ENCODE assay signal across 8 cellular contexts in the genomic region with DNA sequence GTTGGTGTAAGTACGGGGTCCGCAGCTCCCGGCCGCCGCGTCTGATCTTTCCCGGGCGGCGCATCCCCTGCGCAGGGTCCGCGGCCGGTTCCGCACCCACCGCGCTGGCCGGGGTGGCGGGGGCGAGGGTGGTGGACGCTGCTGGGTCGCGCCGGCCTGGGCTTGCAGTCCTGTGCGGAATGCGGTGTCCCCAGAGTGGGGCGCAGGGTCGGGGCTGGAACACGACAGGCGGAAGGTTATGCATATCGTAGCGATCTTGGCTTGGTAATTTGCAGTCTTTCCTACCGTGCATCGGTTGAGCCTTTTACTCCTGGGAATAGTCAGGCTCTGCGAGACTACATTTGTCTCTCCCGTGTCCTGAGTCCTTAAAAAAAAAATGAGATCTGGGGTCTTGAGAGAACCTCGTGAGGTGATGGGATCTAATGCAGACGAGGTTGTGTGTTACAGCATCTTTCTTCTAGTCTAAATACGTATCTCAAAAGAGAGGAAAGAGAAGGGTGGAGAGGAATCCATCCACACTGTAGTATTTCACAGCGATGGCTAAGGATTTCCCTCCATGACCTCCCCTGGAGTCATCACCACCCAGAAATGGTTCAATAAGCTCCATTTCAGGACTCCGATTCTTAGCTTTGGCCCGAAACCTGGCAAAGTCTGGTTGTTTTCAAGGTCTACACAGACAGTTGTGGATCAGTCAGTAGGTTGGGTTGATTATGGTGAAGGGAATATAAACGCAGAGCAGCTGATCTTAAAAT. TPM values are rescaled to one million over a fixed set of nuclear protein-coding genes. Genes with fewer than 3 reads are reported as not detected.
DNase-seq lines count a peak whose midpoint lies in the region; ATAC-seq and TF ChIP-seq lines count a peak whose summit lies in the region.

No MANE protein-coding gene starts in this region.

- peak overlapping the region; percentile 77 for H3K27ac Mint-ChIP-seq in activated CD4-positive, alpha-beta T cell treated with anti-CD3 and anti-CD28 coated beads, Interleukin-2, amount 10 ng/mL, durations not matched to agents 24 days and 14 days
- H3K27ac Mint-ChIP-seq in activated naive CD8-positive, alpha-beta T cell treated with anti-CD3 and anti-CD28 coated beads for 36 hours: peak overlapping the region; percentile 2

- peak overlapping the region; percentile 57 to 89 (median 81) for H3K27ac ChIP-seq in skin epidermis

- H3K4me3 Mint-ChIP-seq in activated CD4-positive, alpha-beta T cell treated with anti-CD3 and anti-CD28 coated beads, Interleukin-2, amount 10 ng/mL, durations not matched to agents 24 days and 14 days: peak overlapping the region; percentile 85
- peak overlapping the region; percentile 87 for H3K4me3 Mint-ChIP-seq in activated naive CD8-positive, alpha-beta T cell treated with anti-CD3 and anti-CD28 coated beads for 36 hours

- peaks cover 19% of the 10 kb centered on the region for H3K27me3 Mint-ChIP-seq in activated CD4-positive, alpha-beta T cell treated with anti-CD3 and anti-CD28 coated beads, Interleukin-2, amount 10 ng/mL, durations not matched to agents 24 days and 14 days
- H3K27me3 Mint-ChIP-seq in activated naive CD8-positive, alpha-beta T cell treated with anti-CD3 and anti-CD28 coated beads for 36 hours: peaks cover 9% of the 10 kb centered on the region

- H3K9me3 Mint-ChIP-seq in activated CD4-positive, alpha-beta T cell treated with anti-CD3 and anti-CD28 coated beads, Interleukin-2, amount 10 ng/mL, durations not matched to agents 24 days and 14 days: no peaks in the 10 kb centered on the region
- H3K9me3 Mint-ChIP-seq in activated naive CD8-positive, alpha-beta T cell treated with anti-CD3 and anti-CD28 coated beads for 36 hours: no peaks in the 10 kb centered on the region

- H3K4me3 ChIP-seq in NB4 (ENCODE audit: low read depth, low read length) (peak overlapping the region; percentile 87), iPS-11a (ENCODE audit: low read depth, low read length) (peak overlapping the region; percentile 84), skin epidermis (peak overlapping the region; percentile 69 to 92 (median 78))

- no peak for TF ChIP-seq POLR2A in NB4 (IDR thresholded peaks at IDR 0.05; ENCODE audit: extremely low read depth, insufficient read length)

- DNase-seq in activated CD4-positive, alpha-beta T cell treated with anti-CD3 and anti-CD28 coated beads, Interleukin-2, amount 10 ng/mL, durations not matched to agents 24 days and 14 days: peak; percentile 75
- no peak for DNase-seq in activated CD4-positive, alpha-beta T cell treated with anti-CD3 and anti-CD28 coated beads for 1 hour
- DNase-seq in NB4 (ENCODE audit: low read depth) (peak; percentile 62), ecto neural progenitor cell (ENCODE audit: low spot score) (no peak)
- DNase-seq in activated naive CD8-positive, alpha-beta T cell treated with anti-CD3 and anti-CD28 coated beads for 36 hours: peak; percentile 25

- H3K36me3 Mint-ChIP-seq in activated CD4-positive, alpha-beta T cell treated with anti-CD3 and anti-CD28 coated beads, Interleukin-2, amount 10 ng/mL, durations not matched to agents 24 days and 14 days (ENCODE audit: low read depth): peaks cover 14% of the 10 kb centered on the region
- H3K36me3 Mint-ChIP-seq in activated naive CD8-positive, alpha-beta T cell treated with anti-CD3 and anti-CD28 coated beads for 36 hours: peaks cover 1% of the 10 kb centered on the region

- intact Hi-C loops in activated CD4-positive, alpha-beta T cell treated with anti-CD3 and anti-CD28 coated beads, Interleukin-2, amount 10 ng/mL, durations not matched to agents 24 days and 14 days (cut with micrococcal nuclease): loop anchor here (2.0 to 10.0 kb wide), 6 partner anchors 32 to 1555 kb away; partner anchors contain the start of gene CREG1

- H3K4me1 Mint-ChIP-seq in activated CD4-positive, alpha-beta T cell treated with anti-CD3 and anti-CD28 coated beads, Interleukin-2, amount 10 ng/mL, durations not matched to agents 24 days and 14 days: peaks cover 48% of the 10 kb centered on the region
- peaks cover 36% of the 10 kb centered on the region for H3K4me1 Mint-ChIP-seq in activated naive CD8-positive, alpha-beta T cell treated with anti-CD3 and anti-CD28 coated beads for 36 hours

- TF ChIP-seq CTCF in NB4 (IDR thresholded peaks at IDR 0.05; ENCODE audit: low read depth, low read length): no peak

- ATAC-seq in GM18909 (IDR thresholded peaks at IDR 0.05; ENCODE audit: poor library complexity, unreplicated experiment): no peak

RNA-seq across cellular contexts. Expression of gene ATP1B1, which starts 0.6 kb away (rescaled TPM):
- 12.5 and 15.3 TPM in 2 replicates for total RNA-seq in activated CD4-positive, alpha-beta T cell treated with anti-CD3 and anti-CD28 coated beads, Interleukin-2, amount 10 ng/mL, durations not matched to agents 24 days and 14 days
- total RNA-seq in activated naive CD8-positive, alpha-beta T cell treated with anti-CD3 and anti-CD28 coated beads for 36 hours: 1 to 10 TPM; 3.3 to 4.1 TPM

Comparison
In these comparisons a context has a peak if more than half of its experiments do, and no peak if none do; other contexts are left out.
1. DNase-seq: peak in activated CD4-positive, alpha-beta T cell treated with anti-CD3 and anti-CD28 coated beads, Interleukin-2, amount 10 ng/mL, durations not matched to agents 24 days and 14 days (single experiment), NB4 (single experiment) and activated naive CD8-positive, alpha-beta T cell treated with anti-CD3 and anti-CD28 coated beads for 36 hours (single experiment); none in activated CD4-positive, alpha-beta T cell treated with anti-CD3 and anti-CD28 coated beads for 1 hour (single experiment) and ecto neural progenitor cell (single experiment).
2. Peak in every context shown above with its lines, with median percentiles within 50 percentile points of each other: H3K4me3 ChIP-seq.